In the genomic region with DNA sequence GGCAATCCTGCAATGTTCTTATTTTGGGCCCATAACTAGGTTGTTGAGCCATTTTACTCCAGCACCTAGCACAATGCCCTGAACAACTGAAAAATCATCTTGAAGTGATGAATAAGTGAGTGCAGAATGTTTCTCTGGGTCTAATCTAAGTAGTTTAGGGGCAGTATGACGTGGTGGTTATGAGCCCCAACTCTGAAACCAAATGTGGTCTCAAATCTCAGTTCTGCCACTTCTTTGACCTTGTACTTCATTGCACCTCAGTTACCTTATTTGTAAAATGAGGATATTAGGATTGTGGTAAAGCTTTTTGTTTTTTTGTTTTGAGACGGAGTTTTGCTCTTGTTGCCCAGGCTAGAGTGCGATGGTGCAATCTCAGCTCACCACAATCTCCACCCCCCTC, we compare ENCODE assay signal across 30 cellular contexts.
"Had no signal": no experiment of that assay in that cellular context is flagged by ENCODE, and none has a peak within 500 bp of the region (broad histone marks: within the 10 kb centered on the region; RNA-seq: fewer than 3 reads in every experiment).

No MANE protein-coding gene starts in this region.

- ATAC-seq: activated CD4-positive, alpha-beta T cell treated with anti-CD3 and anti-CD28 coated beads for 36 hours; activated naive CD4-positive, alpha-beta T cell treated with anti-CD3 and anti-CD28 coated beads, Interleukin-2, amount 50 U/mL, for 72 hours; activated T-cell treated with anti-CD3 and anti-CD28 coated beads, Interleukin-2, amount 50 U/mL, for 72 hours; gastroesophageal sphincter; heart right ventricle; T-helper 17 cell had no signal

- H3K27ac ChIP-seq: ascending aorta, breast epithelium, cardiac muscle cell, colonic mucosa, epithelial cell of prostate, esophagus squamous epithelium, gastroesophageal sphincter, heart right ventricle had no signal

- H3K27me3 Mint-ChIP-seq: activated CD4-positive, alpha-beta T cell treated with anti-CD3 and anti-CD28 coated beads, Interleukin-2, amount 10 ng/mL, durations not matched to agents 24 days and 14 days; activated naive CD4-positive, alpha-beta T cell treated with anti-CD3 and anti-CD28 coated beads, Interleukin-2, amount 10 ng/mL, durations not matched to agents 7 days and 5 days; brain had no signal

- H3K27me3 ChIP-seq: ascending aorta, breast epithelium, cardiac muscle cell, colonic mucosa, esophagus squamous epithelium, gastroesophageal sphincter, heart right ventricle had no signal

- H3K9me3 Mint-ChIP-seq: activated CD4-positive, alpha-beta memory T cell treated with anti-CD3 and anti-CD28 coated beads for 36 hours; activated CD4-positive, alpha-beta T cell treated with anti-CD3 and anti-CD28 coated beads, Interleukin-2, amount 10 ng/mL, durations not matched to agents 24 days and 14 days; activated naive CD4-positive, alpha-beta T cell treated with anti-CD3 and anti-CD28 coated beads, Interleukin-2, amount 10 ng/mL, durations not matched to agents 7 days and 5 days; activated naive CD4-positive, alpha-beta T cell treated with anti-CD3 and anti-CD28 coated beads, Interleukin-2, amount 50 U/mL, for 72 hours; activated naive CD8-positive, alpha-beta T cell treated with anti-CD3 and anti-CD28 coated beads, Interleukin-2, amount 10 ng/mL, durations not matched to agents 7 days and 5 days; activated T-cell treated with anti-CD3 and anti-CD28 coated beads, Interleukin-2, amount 50 U/mL, for 24 hours; activated T-cell treated with anti-CD3 and anti-CD28 coated beads, Interleukin-2, amount 50 U/mL, for 72 hours; brain had no signal

- H3K4me1 ChIP-seq: ascending aorta, breast epithelium, colonic mucosa, esophagus squamous epithelium, gastroesophageal sphincter had no signal

- H3K4me3 ChIP-seq: ascending aorta, breast epithelium, cardiac muscle cell, colonic mucosa, esophagus squamous epithelium, gastroesophageal sphincter, heart right ventricle had no signal

- H3K9me3 ChIP-seq: ascending aorta, breast epithelium, colonic mucosa, esophagus squamous epithelium, gastroesophageal sphincter, heart right ventricle had no signal

- H3K36me3 ChIP-seq: ascending aorta, breast epithelium, cardiac muscle cell, colonic mucosa, esophagus squamous epithelium, gastroesophageal sphincter, heart right ventricle had no signal

- H3K27ac Mint-ChIP-seq: activated CD4-positive, alpha-beta memory T cell treated with anti-CD3 and anti-CD28 coated beads for 36 hours; activated CD4-positive, alpha-beta T cell treated with anti-CD3 and anti-CD28 coated beads for 36 hours; activated CD4-positive, alpha-beta T cell treated with anti-CD3 and anti-CD28 coated beads, Interleukin-2, amount 10 ng/mL, durations not matched to agents 24 days and 14 days; activated naive CD4-positive, alpha-beta T cell treated with anti-CD3 and anti-CD28 coated beads, Interleukin-2, amount 10 ng/mL, durations not matched to agents 7 days and 5 days; activated naive CD4-positive, alpha-beta T cell treated with anti-CD3 and anti-CD28 coated beads, Interleukin-2, amount 50 U/mL, for 72 hours; activated naive CD8-positive, alpha-beta T cell treated with anti-CD3 and anti-CD28 coated beads, Interleukin-2, amount 10 ng/mL, durations not matched to agents 7 days and 5 days; activated T-cell treated with anti-CD3 and anti-CD28 coated beads, Interleukin-2, amount 50 U/mL, for 24 hours; activated T-cell treated with anti-CD3 and anti-CD28 coated beads, Interleukin-2, amount 50 U/mL, for 72 hours; brain; T-helper 17 cell had no signal

- H3K4me3 Mint-ChIP-seq: activated CD4-positive, alpha-beta memory T cell treated with anti-CD3 and anti-CD28 coated beads for 36 hours; activated CD4-positive, alpha-beta T cell treated with anti-CD3 and anti-CD28 coated beads for 36 hours; activated CD4-positive, alpha-beta T cell treated with anti-CD3 and anti-CD28 coated beads, Interleukin-2, amount 10 ng/mL, durations not matched to agents 24 days and 14 days; activated naive CD4-positive, alpha-beta T cell treated with anti-CD3 and anti-CD28 coated beads, Interleukin-2, amount 10 ng/mL, durations not matched to agents 7 days and 5 days; activated naive CD8-positive, alpha-beta T cell treated with anti-CD3 and anti-CD28 coated beads, Interleukin-2, amount 10 ng/mL, durations not matched to agents 7 days and 5 days; activated T-cell treated with anti-CD3 and anti-CD28 coated beads, Interleukin-2, amount 50 U/mL, for 24 hours; activated T-cell treated with anti-CD3 and anti-CD28 coated beads, Interleukin-2, amount 50 U/mL, for 72 hours; brain; T-helper 17 cell had no signal

- DNase-seq: activated CD4-positive, alpha-beta memory T cell treated with anti-CD3 and anti-CD28 coated beads for 36 hours; activated CD4-positive, alpha-beta T cell treated with anti-CD3 and anti-CD28 coated beads for 36 hours; activated CD4-positive, alpha-beta T cell treated with anti-CD3 and anti-CD28 coated beads, Interleukin-2, amount 10 ng/mL, durations not matched to agents 24 days and 14 days; activated CD4-positive, CD25-positive, alpha-beta regulatory T cell; activated CD4-positive, CD25-positive, alpha-beta regulatory T cell treated with anti-CD3 and anti-CD28 coated beads, Interleukin-2, amount 50 U/mL, for 72 hours; activated CD8-positive, alpha-beta memory T cell treated with anti-CD3 and anti-CD28 coated beads, Interleukin-2, amount 50 U/mL, for 48 hours; activated gamma-delta T cell; activated naive CD4-positive, alpha-beta T cell; activated naive CD4-positive, alpha-beta T cell treated with anti-CD3 and anti-CD28 coated beads, Interleukin-2, amount 10 ng/mL, durations not matched to agents 7 days and 5 days; activated naive CD8-positive, alpha-beta T cell treated with anti-CD3 and anti-CD28 coated beads, Interleukin-2, amount 10 ng/mL, durations not matched to agents 7 days and 5 days; activated T-cell treated with anti-CD3 and anti-CD28 coated beads for 4 hours; activated T-cell treated with anti-CD3 and anti-CD28 coated beads, Interleukin-2, amount 50 U/mL, for 24 hours; activated T-cell treated with anti-CD3 and anti-CD28 coated beads, Interleukin-2, amount 50 U/mL, for 72 hours; central memory CD4-positive, alpha-beta T cell; cerebellar nuclear complex; colonic mucosa; effector CD8-positive, alpha-beta T cell; esophagus squamous epithelium; foreskin melanocyte; heart right ventricle; T-helper 17 cell had no signal

- H3K4me1 Mint-ChIP-seq: activated CD4-positive, alpha-beta T cell treated with anti-CD3 and anti-CD28 coated beads for 36 hours; activated CD4-positive, alpha-beta T cell treated with anti-CD3 and anti-CD28 coated beads, Interleukin-2, amount 10 ng/mL, durations not matched to agents 24 days and 14 days; activated naive CD4-positive, alpha-beta T cell treated with anti-CD3 and anti-CD28 coated beads, Interleukin-2, amount 10 ng/mL, durations not matched to agents 7 days and 5 days; activated naive CD8-positive, alpha-beta T cell treated with anti-CD3 and anti-CD28 coated beads, Interleukin-2, amount 10 ng/mL, durations not matched to agents 7 days and 5 days; brain had no signal

- FAIRE-seq: endometrium, endothelial cell of umbilical vein had no signal
